Comparison of ENCODE assay signal across 8 cellular contexts in the genomic region with DNA sequence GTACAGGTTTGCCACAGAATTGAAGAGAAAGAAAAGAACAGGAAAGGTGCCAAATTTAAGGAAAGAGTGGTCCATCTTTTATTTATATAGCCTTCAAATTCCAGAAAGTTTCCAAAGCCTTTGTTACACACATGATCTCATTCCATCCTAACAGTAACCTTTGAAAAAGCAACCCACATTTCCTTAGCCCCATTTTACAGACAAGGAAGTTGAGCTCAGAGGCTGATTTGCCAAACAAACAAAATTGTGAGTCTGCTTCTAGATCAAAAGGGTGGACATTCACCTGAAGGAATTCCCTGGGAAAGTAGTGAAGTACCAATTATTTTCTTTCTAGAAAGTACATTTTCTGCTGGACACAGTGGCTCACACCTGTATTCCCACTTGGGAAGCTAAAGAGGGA.
"Had no signal": no experiment of that assay in that cellular context is flagged by ENCODE, and none has a peak within 500 bp of the region (broad histone marks: within the 10 kb centered on the region; RNA-seq: fewer than 3 reads in every experiment).

No MANE protein-coding gene starts in this region.

- H3K4me3 ChIP-seq: GM12878 had no signal

- DNase-seq: GDM1, GF-D8 had no signal

- FAIRE-seq: G401.6, GM12878, GM12891, GM12892, GM18507, GM19239 had no signal

- ATAC-seq: GM12878 had no signal
